10 cellular contexts compared by ENCODE assay signal in genomic region chrX:149527705-149528104, GRCh38. TPM values are rescaled to one million over a fixed set of nuclear protein-coding genes. Genes with fewer than 3 reads are reported as not detected.
DNase-seq lines count a peak whose midpoint lies in the region; ATAC-seq and TF ChIP-seq lines count a peak whose summit lies in the region.
"Had no signal": no experiment of that assay in that cellular context is flagged by ENCODE, and none has a peak within 500 bp of the region (broad histone marks: within the 10 kb centered on the region; RNA-seq: fewer than 3 reads in every experiment).

No MANE protein-coding gene starts in this region.

- no peaks in the 10 kb centered on the region for H3K36me3 ChIP-seq in right atrium auricular region
- no peaks in the 10 kb centered on the region for H3K36me3 ChIP-seq in thoracic aorta
- H3K36me3 ChIP-seq: SJSA1 had no signal

- no peaks in the 10 kb centered on the region for H3K27me3 Mint-ChIP-seq in activated CD8-positive, alpha-beta T cell treated with anti-CD3 and anti-CD28 coated beads for 36 hours

- no peak overlapping the region for H3K27ac Mint-ChIP-seq in activated CD8-positive, alpha-beta T cell treated with anti-CD3 and anti-CD28 coated beads for 36 hours

- CTCF ChIA-PET in activated CD8-positive, alpha-beta T cell treated with anti-CD3 and anti-CD28 coated beads for 36 hours (lab: Charles Lee), result interaction anchor here (1.0 to 1.8 kb wide), 2 partner anchors 15 to 101 kb away, joined by 3 to 6 read pairs; no protein-coding TSS in a partner anchor

- TF ChIP-seq CTCF in AG10803 (conservative IDR thresholded peaks at IDR 0.05; ENCODE audit: low read length) (peak; percentile 62), right atrium auricular region (IDR thresholded peaks at IDR 0.05) (peak; percentile 33 to 62), thoracic aorta (IDR thresholded peaks at IDR 0.05) (peak; percentile 54)
- peak; percentile 28 for TF ChIP-seq CTCF in activated CD8-positive, alpha-beta T cell treated with anti-CD3 and anti-CD28 coated beads for 36 hours (IDR thresholded peaks at IDR 0.05)

- H3K4me3 Mint-ChIP-seq in activated CD8-positive, alpha-beta T cell treated with anti-CD3 and anti-CD28 coated beads for 36 hours, result no peak overlapping the region

- no peaks in the 10 kb centered on the region for H3K4me1 ChIP-seq in right atrium auricular region
- no peaks in the 10 kb centered on the region for H3K4me1 ChIP-seq in thoracic aorta (ENCODE audit: control insufficient read depth in 1 of 2, low read depth in 2 of 2)
- H3K4me1 ChIP-seq: SJSA1 had no signal

- DNase-seq in AG10803 (ENCODE audit: low read depth) (peak; percentile 29), ELF-1 (ENCODE audit: low read depth, low spot score) (peak; percentile 53), HT1080 (ENCODE audit: low read depth) (peak; percentile 46), right atrium auricular region (ENCODE audit: low spot score) (no peak), thoracic aorta (ENCODE audit: low spot score) (no peak), NCI-H226 (no peak)
- peak; percentile 50 for DNase-seq in activated CD8-positive, alpha-beta T cell treated with anti-CD3 and anti-CD28 coated beads for 36 hours
- DNase-seq: left cardiac atrium had no signal

- H3K27ac ChIP-seq in right atrium auricular region (no peak overlapping the region), thoracic aorta (no peak overlapping the region)
- H3K27ac ChIP-seq: SJSA1 had no signal

- no peaks in the 10 kb centered on the region for H3K9me3 ChIP-seq in right atrium auricular region
- no peaks in the 10 kb centered on the region for H3K9me3 ChIP-seq in thoracic aorta
- H3K9me3 ChIP-seq: SJSA1 had no signal

- POLR2A ChIA-PET in activated CD8-positive, alpha-beta T cell treated with anti-CD3 and anti-CD28 coated beads for 36 hours (lab: Charles Lee), result no interaction called here

- peak; percentile 49 for ATAC-seq in activated CD8-positive, alpha-beta T cell treated with anti-CD3 and anti-CD28 coated beads for 36 hours
- ATAC-seq in thoracic aorta (ENCODE audit: insufficient number of reproducible peaks, low FRiP score, low read depth) (no peak), GM19328 (IDR thresholded peaks at IDR 0.05; ENCODE audit: unreplicated experiment) (no peak)

- H3K36me3 Mint-ChIP-seq in activated CD8-positive, alpha-beta T cell treated with anti-CD3 and anti-CD28 coated beads for 36 hours (ENCODE audit: low read depth), result peaks cover 4% of the 10 kb centered on the region

- H3K27me3 ChIP-seq in right atrium auricular region (no peaks in the 10 kb centered on the region), thoracic aorta (replicated peaks; ENCODE audit: insufficient read depth) (no peaks in the 10 kb centered on the region)
- H3K27me3 ChIP-seq: SJSA1 had no signal

- H3K4me3 ChIP-seq in AG10803 (ENCODE audit: low read length) (no peak overlapping the region), right atrium auricular region (no peak overlapping the region), thoracic aorta (no peak overlapping the region)
- H3K4me3 ChIP-seq: SJSA1 had no signal

- no peaks in the 10 kb centered on the region for H3K9me3 Mint-ChIP-seq in activated CD8-positive, alpha-beta T cell treated with anti-CD3 and anti-CD28 coated beads for 36 hours

- H3K4me1 Mint-ChIP-seq in activated CD8-positive, alpha-beta T cell treated with anti-CD3 and anti-CD28 coated beads for 36 hours (ENCODE audit: low read depth), result peaks cover 42% of the 10 kb centered on the region

- intact Hi-C loops in activated CD8-positive, alpha-beta T cell treated with anti-CD3 and anti-CD28 coated beads for 36 hours (cut with micrococcal nuclease), result no loop called here

RNA-seq across cellular contexts. Expression of gene EOLA1, which starts 13.1 kb away (rescaled TPM):
- total RNA-seq in HT1080 (2014; rRNA removed; shearing (Covaris generic)), result 11.2 and 12.4 TPM in 2 replicates
- polyA plus RNA-seq in HT1080 (2015; cell fraction: cytosol; rRNA removed), result 8.2 and 13.2 TPM in 2 replicates
- 7.0 and 9.3 TPM in 2 replicates for polyA plus RNA-seq in HT1080 (2015; cell fraction: nucleus; rRNA removed)
- total RNA-seq in activated CD8-positive, alpha-beta T cell treated with anti-CD3 and anti-CD28 coated beads for 36 hours, result 10 to 100 TPM; 60.3 to 60.7 TPM
- 10 to 100 TPM; 10.8 to 14.4 TPM for total RNA-seq in right atrium auricular region
- 10 to 100 TPM; 22.2 to 22.6 TPM for total RNA-seq in thoracic aorta

RNA-seq across cellular contexts. Expression of gene HSFX3, which starts 22.0 kb away (rescaled TPM):
- not detected in 2 replicates for total RNA-seq in HT1080 (2014; rRNA removed; shearing (Covaris generic))
- not detected in 2 replicates for polyA plus RNA-seq in HT1080 (2015; cell fraction: cytosol; rRNA removed)
- not detected in 2 replicates for polyA plus RNA-seq in HT1080 (2015; cell fraction: nucleus; rRNA removed)
- total RNA-seq in activated CD8-positive, alpha-beta T cell treated with anti-CD3 and anti-CD28 coated beads for 36 hours, result not detected
- total RNA-seq in right atrium auricular region, result not detected
- total RNA-seq in thoracic aorta, result not detected
- total RNA-seq: left cardiac atrium, SJSA1 had no signal

RNA-seq across cellular contexts. Expression of gene IDS, which starts 22.6 kb away (rescaled TPM):
- total RNA-seq in HT1080 (2014; rRNA removed; shearing (Covaris generic)), result 53.5 and 88.4 TPM in 2 replicates
- polyA plus RNA-seq in HT1080 (2015; cell fraction: cytosol; rRNA removed), result 90.5 and 108 TPM in 2 replicates
- 43.8 and 53.0 TPM in 2 replicates for polyA plus RNA-seq in HT1080 (2015; cell fraction: nucleus; rRNA removed)
- 10 to 100 TPM; 44.8 to 50.6 TPM for total RNA-seq in activated CD8-positive, alpha-beta T cell treated with anti-CD3 and anti-CD28 coated beads for 36 hours
- total RNA-seq in right atrium auricular region (10 to 100 TPM; 91.1 to 93.1 TPM), thoracic aorta (100 to 1,000 TPM; 204 to 210 TPM)

RNA-seq across cellular contexts. Expression of gene MAGEA9B, which starts 59.6 kb away (rescaled TPM):
- total RNA-seq in HT1080 (2014; rRNA removed; shearing (Covaris generic)), result 0.50 and 0.93 TPM in 2 replicates
- polyA plus RNA-seq in HT1080 (2015; cell fraction: cytosol; rRNA removed), result 0.97 and 2.3 TPM in 2 replicates
- polyA plus RNA-seq in HT1080 (2015; cell fraction: nucleus; rRNA removed), result 1.8 and 2.1 TPM in 2 replicates
- not detected for total RNA-seq in activated CD8-positive, alpha-beta T cell treated with anti-CD3 and anti-CD28 coated beads for 36 hours
- not detected for total RNA-seq in right atrium auricular region
- not detected for total RNA-seq in thoracic aorta
- total RNA-seq: left cardiac atrium, SJSA1 had no signal

Comparison
In these comparisons a context has a peak if more than half of its experiments do, and no peak if none do; other contexts are left out.
1. DNase-seq: peak in AG10803 (single experiment), ELF-1 (single experiment), HT1080 (single experiment) and activated CD8-positive, alpha-beta T cell treated with anti-CD3 and anti-CD28 coated beads for 36 hours (single experiment); none in right atrium auricular region (single experiment), thoracic aorta (single experiment) and NCI-H226 (single experiment).
2. Peak in every context shown above with its lines, with median percentiles within 50 percentile points of each other: CTCF ChIP-seq.